In the genomic region with DNA sequence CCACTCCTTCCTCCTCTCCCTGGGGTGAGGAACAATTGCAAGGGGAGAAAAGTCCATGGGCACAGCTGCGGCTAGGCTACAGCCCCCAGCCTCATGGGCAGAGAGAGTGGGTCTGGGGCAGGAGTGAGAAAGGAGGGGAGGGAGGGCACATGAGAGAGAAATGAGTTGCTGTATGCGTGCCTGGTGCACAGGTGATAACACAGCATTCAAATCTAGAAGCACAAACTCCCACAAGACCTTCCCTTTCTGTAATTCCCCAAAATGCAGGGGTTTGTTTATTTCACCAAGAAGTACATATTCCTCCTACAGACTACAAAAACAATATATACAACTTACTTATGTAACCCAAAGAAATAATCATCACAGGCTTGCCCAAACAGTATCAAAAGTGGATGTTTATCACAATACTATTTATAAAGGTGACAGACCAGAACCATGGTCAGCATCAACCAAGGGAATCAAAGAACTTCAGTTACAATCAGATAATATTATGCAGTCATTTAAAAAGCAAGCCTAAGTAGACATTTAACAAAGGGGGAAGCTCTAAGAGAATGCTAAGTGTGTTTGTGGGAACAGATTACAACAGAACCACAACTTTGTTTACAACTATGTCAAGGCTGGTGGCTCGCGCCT, we compare ENCODE assay signal across 20 cellular contexts. TPM values are rescaled to one million over a fixed set of nuclear protein-coding genes. Genes with fewer than 3 reads are reported as not detected.
A peak's percentile ranks its signal among the peaks of the same experiment; 100 is the strongest.
DNase-seq lines count a peak whose midpoint lies in the region; ATAC-seq and TF ChIP-seq lines count a peak whose summit lies in the region.
"Had no signal": no experiment of that assay in that cellular context is flagged by ENCODE, and none has a peak within 500 bp of the region (broad histone marks: within the 10 kb centered on the region; RNA-seq: fewer than 3 reads in every experiment).

No MANE protein-coding gene starts in this region.

- peak overlapping the region; percentile 10 for H3K27ac Mint-ChIP-seq in activated T-cell treated with anti-CD3 and anti-CD28 coated beads, Interleukin-2, amount 50 U/mL, for 24 hours
- H3K27ac Mint-ChIP-seq in WTC11 (peak overlapping the region; percentile 90), chondrocyte (ENCODE audit: unreplicated experiment) (no peak overlapping the region)
- H3K27ac Mint-ChIP-seq: activated CD4-positive, alpha-beta memory T cell treated with anti-CD3 and anti-CD28 coated beads, Interleukin-2, amount 10 ng/mL, durations not matched to agents 7 days and 5 days; mesothelial cell of epicardium had no signal

- H3K36me3 Mint-ChIP-seq in activated T-cell treated with anti-CD3 and anti-CD28 coated beads, Interleukin-2, amount 50 U/mL, for 24 hours (ENCODE audit: low read depth): peaks cover 3% of the 10 kb centered on the region
- H3K36me3 Mint-ChIP-seq in WTC11 (no peaks in the 10 kb centered on the region), chondrocyte (ENCODE audit: low read depth) (no peaks in the 10 kb centered on the region)
- H3K36me3 Mint-ChIP-seq: mesothelial cell of epicardium had no signal

- TF ChIP-seq POLR2A in tibial nerve (IDR thresholded peaks at IDR 0.05): no peak

- TF ChIP-seq CTCF in WTC11 (IDR thresholded peaks at IDR 0.05) (no peak), tibial nerve (IDR thresholded peaks at IDR 0.05) (no peak), chondrocyte (IDR thresholded peaks at IDR 0.05) (no peak)

- H3K9me3 Mint-ChIP-seq in activated T-cell treated with anti-CD3 and anti-CD28 coated beads, Interleukin-2, amount 50 U/mL, for 24 hours: no peaks in the 10 kb centered on the region
- no peaks in the 10 kb centered on the region for H3K9me3 Mint-ChIP-seq in WTC11
- H3K9me3 Mint-ChIP-seq in chondrocyte (ENCODE audit: low read depth): no peaks in the 10 kb centered on the region
- H3K9me3 Mint-ChIP-seq: activated CD4-positive, alpha-beta memory T cell treated with anti-CD3 and anti-CD28 coated beads, Interleukin-2, amount 10 ng/mL, durations not matched to agents 7 days and 5 days; mesothelial cell of epicardium had no signal

- no peaks in the 10 kb centered on the region for H3K36me3 ChIP-seq in iPS-20b (ENCODE audit: insufficient read depth, low read depth, low read length)
- H3K36me3 ChIP-seq in tibial nerve: no peaks in the 10 kb centered on the region
- H3K36me3 ChIP-seq: thoracic aorta had no signal

- POLR2A ChIA-PET in WTC11 (lab: Charles Lee): no interaction called here

- H3K4me1 Mint-ChIP-seq in activated T-cell treated with anti-CD3 and anti-CD28 coated beads, Interleukin-2, amount 50 U/mL, for 24 hours (ENCODE audit: low read depth): peaks cover 61% of the 10 kb centered on the region
- peaks cover 52% of the 10 kb centered on the region for H3K4me1 Mint-ChIP-seq in WTC11
- H3K4me1 Mint-ChIP-seq in chondrocyte (ENCODE audit: low read depth): peaks cover 24% of the 10 kb centered on the region

- no peak overlapping the region for H3K4me3 Mint-ChIP-seq in activated T-cell treated with anti-CD3 and anti-CD28 coated beads, Interleukin-2, amount 50 U/mL, for 24 hours
- no peak overlapping the region for H3K4me3 Mint-ChIP-seq in WTC11
- no peak overlapping the region for H3K4me3 Mint-ChIP-seq in chondrocyte (ENCODE audit: unreplicated experiment)
- H3K4me3 Mint-ChIP-seq: activated CD4-positive, alpha-beta memory T cell treated with anti-CD3 and anti-CD28 coated beads, Interleukin-2, amount 10 ng/mL, durations not matched to agents 7 days and 5 days; mesothelial cell of epicardium had no signal

- DNase-seq in activated T-cell treated with anti-CD3 and anti-CD28 coated beads, Interleukin-2, amount 50 U/mL, for 24 hours: no peak
- DNase-seq in activated T-cell treated with anti-CD3 and anti-CD28 coated beads, Interleukin-2, amount 50 U/mL, for 48 hours: no peak
- DNase-seq in WTC11 (ENCODE audit: low spot score) (no peak), tibial nerve (ENCODE audit: low spot score in 2 of 2) (no peak), GDM1 (lab: John Stamatoyannopoulos, UW) (no peak), chondrocyte (ENCODE audit: low spot score) (no peak), foreskin melanocyte (no peak)
- DNase-seq: 8988T; activated CD4-positive, alpha-beta memory T cell treated with anti-CD3 and anti-CD28 coated beads, Interleukin-2, amount 10 ng/mL, durations not matched to agents 7 days and 5 days; activated effector memory CD4-positive, alpha-beta T cell treated with Interleukin-2 at 50 U/mL for 16 hours; C1 segment of cervical spinal cord; DMS79 treated with DMSO at 0.1 percent for 48 hours; kidney; NCI-H1436; nucleus accumbens; SW 1271 had no signal

- H3K9ac ChIP-seq in iPS-20b (ENCODE audit: low read depth, low read length): 0 out of 2 replicates have a peak overlapping the region, but pooled peaks have one; percentile 0

- peaks cover 7% of the 10 kb centered on the region; the same call in 1 of the 2 replicates for H3K4me1 ChIP-seq in iPS-20b (ENCODE audit: insufficient read depth, low read length)
- peaks cover 5 to 79% (median 45%) of the 10 kb centered on the region in 4 donors for H3K4me1 ChIP-seq in tibial nerve

- 65 to 74% methylated on average over 4 of the region's 4 CpGs for WGBS in tibial nerve, 2 donors

- H3K4me3 ChIP-seq in iPS-20b (ENCODE audit: low read length) (no peak overlapping the region), tibial nerve (no peak overlapping the region)
- H3K4me3 ChIP-seq: thoracic aorta had no signal

- H3K27ac ChIP-seq in iPS-20b (ENCODE audit: low read length) (no peak overlapping the region), tibial nerve (peak overlapping the region in 3 of 4 donors; percentile 36 to 82 (median 77))
- H3K27ac ChIP-seq: thoracic aorta had no signal

- no peaks in the 10 kb centered on the region for H3K27me3 Mint-ChIP-seq in activated T-cell treated with anti-CD3 and anti-CD28 coated beads, Interleukin-2, amount 50 U/mL, for 24 hours
- H3K27me3 Mint-ChIP-seq in WTC11 (ENCODE audit: low read depth): no peaks in the 10 kb centered on the region
- no peaks in the 10 kb centered on the region for H3K27me3 Mint-ChIP-seq in chondrocyte (ENCODE audit: low read depth)
- H3K27me3 Mint-ChIP-seq: activated CD4-positive, alpha-beta memory T cell treated with anti-CD3 and anti-CD28 coated beads, Interleukin-2, amount 10 ng/mL, durations not matched to agents 7 days and 5 days had no signal

- H3K27me3 ChIP-seq in iPS-20b (ENCODE audit: insufficient read depth, low read length) (no peaks in the 10 kb centered on the region), tibial nerve (no peaks in the 10 kb centered on the region)

- CTCF ChIA-PET in WTC11 (lab: Charles Lee): interaction anchor here (1.8 to 3.2 kb wide), 3 partner anchors 27 to 71 kb away, joined by 7 to 17 read pairs (median 8); no protein-coding TSS in a partner anchor

- H3K9me3 ChIP-seq in iPS-20b (ENCODE audit: insufficient read depth, low read depth, low read length) (no peaks in the 10 kb centered on the region), tibial nerve (no peaks in the 10 kb centered on the region)
- H3K9me3 ChIP-seq: thoracic aorta had no signal

- ATAC-seq in WTC11: no peak
- ATAC-seq: esophagus mucosa had no signal

- no peak for TF ChIP-seq EP300 in tibial nerve (IDR thresholded peaks at IDR 0.05)

TF ChIP-seq in WTC11, 78 proteins besides CTCF, POLR2A, EP300 and RAD21 (continues in another document):
- TF ChIP-seq ZNF671 (CRISPR knock-in tag; IDR thresholded peaks at IDR 0.05): no peak
- no peak for TF ChIP-seq ZNF263 (CRISPR knock-in tag; IDR thresholded peaks at IDR 0.05; ENCODE audit: low read depth)
- TF ChIP-seq PRRX2 (CRISPR knock-in tag; IDR thresholded peaks at IDR 0.05): no peak
- TF ChIP-seq, protein P1, sequence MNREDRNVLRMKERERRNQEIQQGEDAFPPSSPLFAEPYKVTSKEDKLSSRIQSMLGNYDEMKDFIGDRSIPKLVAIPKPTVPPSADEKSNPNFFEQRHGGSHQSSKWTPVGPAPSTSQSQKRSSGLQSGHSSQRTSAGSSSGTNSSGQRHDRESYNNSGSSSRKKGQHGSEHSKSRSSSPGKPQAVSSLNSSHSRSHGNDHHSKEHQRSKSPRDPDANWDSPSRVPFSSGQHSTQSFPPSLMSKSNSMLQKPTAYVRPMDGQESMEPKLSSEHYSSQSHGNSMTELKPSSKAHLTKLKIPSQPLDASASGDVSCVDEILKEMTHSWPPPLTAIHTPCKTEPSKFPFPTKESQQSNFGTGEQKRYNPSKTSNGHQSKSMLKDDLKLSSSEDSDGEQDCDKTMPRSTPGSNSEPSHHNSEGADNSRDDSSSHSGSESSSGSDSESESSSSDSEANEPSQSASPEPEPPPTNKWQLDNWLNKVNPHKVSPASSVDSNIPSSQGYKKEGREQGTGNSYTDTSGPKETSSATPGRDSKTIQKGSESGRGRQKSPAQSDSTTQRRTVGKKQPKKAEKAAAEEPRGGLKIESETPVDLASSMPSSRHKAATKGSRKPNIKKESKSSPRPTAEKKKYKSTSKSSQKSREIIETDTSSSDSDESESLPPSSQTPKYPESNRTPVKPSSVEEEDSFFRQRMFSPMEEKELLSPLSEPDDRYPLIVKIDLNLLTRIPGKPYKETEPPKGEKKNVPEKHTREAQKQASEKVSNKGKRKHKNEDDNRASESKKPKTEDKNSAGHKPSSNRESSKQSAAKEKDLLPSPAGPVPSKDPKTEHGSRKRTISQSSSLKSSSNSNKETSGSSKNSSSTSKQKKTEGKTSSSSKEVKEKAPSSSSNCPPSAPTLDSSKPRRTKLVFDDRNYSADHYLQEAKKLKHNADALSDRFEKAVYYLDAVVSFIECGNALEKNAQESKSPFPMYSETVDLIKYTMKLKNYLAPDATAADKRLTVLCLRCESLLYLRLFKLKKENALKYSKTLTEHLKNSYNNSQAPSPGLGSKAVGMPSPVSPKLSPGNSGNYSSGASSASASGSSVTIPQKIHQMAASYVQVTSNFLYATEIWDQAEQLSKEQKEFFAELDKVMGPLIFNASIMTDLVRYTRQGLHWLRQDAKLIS (CRISPR knock-in tag; IDR thresholded peaks at IDR 0.05; ENCODE audit: borderline replicate concordance): no peak
- TF ChIP-seq CBFB (CRISPR knock-in tag; IDR thresholded peaks at IDR 0.05; ENCODE audit: low read depth): no peak
- no peak for TF ChIP-seq SP1 (CRISPR knock-in tag; conservative IDR thresholded peaks at IDR 0.05)

RNA-seq across cellular contexts. Expression of gene ITPK1, which starts 54.2 kb away (rescaled TPM):
- 116 to 144 TPM (median 121 TPM) in 3 replicates for total RNA-seq in WTC11 (2021)
- 100 to 1,000 TPM in 1 of 4 donors, 10 to 100 TPM in 3; 67.4 to 121 (median 92.5) TPM for total RNA-seq in tibial nerve
- 27.7 to 31.2 TPM (median 28.2 TPM) in 3 replicates for total RNA-seq in chondrocyte
